24 cellular contexts compared by ENCODE assay signal in genomic region chr13:66195238-66195637, GRCh38.
"Had no signal": no experiment of that assay in that cellular context is flagged by ENCODE, and none has a peak within 500 bp of the region (broad histone marks: within the 10 kb centered on the region; RNA-seq: fewer than 3 reads in every experiment).

No MANE protein-coding gene starts in this region.

- H3K9ac ChIP-seq: SK-N-SH had no signal

- H3K27ac ChIP-seq: brain microvascular endothelial cell, cardiac muscle cell, SJCRH30, VCaP had no signal

- H3K9me3 ChIP-seq: SJCRH30, SK-N-SH had no signal

- H3K36me3 ChIP-seq: brain microvascular endothelial cell, cardiac muscle cell, SJCRH30 had no signal

- H3K4me3 ChIP-seq: cardiac muscle cell, SJCRH30 had no signal

- FAIRE-seq: colon had no signal

- DNase-seq: activated CD4-positive, alpha-beta memory T cell treated with anti-CD3 and anti-CD28 coated beads, Interleukin-2, amount 10 ng/mL, durations not matched to agents 7 days and 5 days; activated CD4-positive, alpha-beta T cell treated with anti-CD3 and anti-CD28 coated beads for 36 hours; activated CD4-positive, alpha-beta T cell treated with anti-CD3 and anti-CD28 coated beads, Interleukin-2, amount 50 U/mL, for 1 hour; activated CD4-positive, CD25-positive, alpha-beta regulatory T cell; activated gamma-delta T cell; activated naive CD4-positive, alpha-beta T cell treated with anti-CD3 and anti-CD28 coated beads for 36 hours; activated T-cell treated with anti-CD3 and anti-CD28 coated beads for 4 hours; activated T-cell treated with anti-CD3 and anti-CD28 coated beads, Interleukin-2, amount 50 U/mL, for 48 hours; brain microvascular endothelial cell; cerebellar nuclear complex; KG1; NCI-H1048; NCI-H146; NCI-H187 treated with DMSO at 0.1 percent for 48 hours; NCI-H2081 treated with DMSO at 0.1 percent for 48 hours; NCI-H446; NCI-H524; SJCRH30; SK-N-SH; T-helper 2 cell; T1000 had no signal

- H3K4me1 ChIP-seq: SJCRH30 had no signal
